Comparison of ENCODE assay signal across 26 cellular contexts in the genomic region with DNA sequence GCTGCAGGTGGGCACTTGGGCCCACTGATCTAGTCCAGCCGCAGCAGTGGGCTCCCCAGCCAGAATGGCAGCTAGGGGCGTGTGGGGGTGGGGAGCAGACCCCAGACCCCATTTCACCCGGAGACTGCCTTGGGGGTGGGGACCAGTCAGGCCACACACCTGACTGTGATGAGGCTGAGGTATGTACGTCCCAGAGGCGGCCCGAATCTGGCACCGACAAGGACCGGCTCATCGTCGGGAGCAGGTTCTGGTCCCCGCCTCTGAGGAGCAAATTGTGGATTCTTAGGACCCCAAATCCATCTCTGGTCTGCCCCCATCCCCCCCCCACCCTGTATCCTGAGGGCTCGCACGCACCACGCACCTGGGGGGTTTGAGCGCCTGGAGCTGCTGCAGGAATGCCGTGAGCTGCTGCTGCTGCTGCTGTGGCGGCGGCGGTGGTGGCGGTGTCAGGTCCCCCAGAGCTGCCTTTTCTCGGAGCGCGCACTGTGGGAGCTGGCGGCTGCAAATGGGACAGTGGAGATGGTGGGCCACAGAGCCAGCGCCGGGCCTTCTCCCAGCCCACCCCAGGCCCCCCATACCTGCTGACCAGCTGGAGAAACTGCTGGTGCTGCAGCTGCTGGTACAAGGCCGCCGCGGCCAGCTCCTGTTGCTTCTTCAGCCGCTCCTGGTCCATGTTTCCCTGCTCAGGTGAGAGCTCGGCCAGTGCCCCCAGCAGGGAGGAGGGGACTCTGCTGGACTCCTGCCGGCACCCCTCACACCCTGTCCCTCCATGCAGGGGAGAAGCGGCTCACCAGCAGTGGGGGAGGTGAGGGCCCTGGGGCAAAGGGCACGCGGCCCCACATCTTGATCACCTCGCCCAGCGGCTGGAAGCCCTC. TPM values are rescaled to one million over a fixed set of nuclear protein-coding genes. Genes with fewer than 3 reads are reported as not detected.
A peak's percentile ranks its signal among the peaks of the same experiment; 100 is the strongest.
DNase-seq lines count a peak whose midpoint lies in the region; ATAC-seq, FAIRE-seq and TF ChIP-seq lines count a peak whose summit lies in the region.
"Had no signal": no experiment of that assay in that cellular context is flagged by ENCODE, and none has a peak within 500 bp of the region (broad histone marks: within the 10 kb centered on the region; RNA-seq: fewer than 3 reads in every experiment).

No MANE protein-coding gene starts in this region.

- no peak overlapping the region for H4K91ac ChIP-seq in neuronal stem cell (ENCODE audit: low read depth, low read length, poor library complexity)

- no peak overlapping the region for H2BK12ac ChIP-seq in neuronal stem cell (ENCODE audit: low read length)

- peaks cover 27% of the 10 kb centered on the region for H3K36me3 Mint-ChIP-seq in activated CD4-positive, alpha-beta T cell treated with anti-CD3 and anti-CD28 coated beads, Interleukin-2, amount 10 ng/mL, durations not matched to agents 24 days and 14 days (ENCODE audit: low read depth)
- peaks cover 19% of the 10 kb centered on the region for H3K36me3 Mint-ChIP-seq in activated CD4-positive, alpha-beta T cell treated with anti-CD3 and anti-CD28 coated beads for 36 hours (ENCODE audit: low read depth)
- H3K36me3 Mint-ChIP-seq: IgD-negative memory B cell had no signal

- H3K4me2 ChIP-seq in neuronal stem cell (ENCODE audit: insufficient read depth, low read length, poor library complexity, severe bottlenecking) (no peak overlapping the region), OCI-LY7 (ENCODE audit: low read length) (no peak overlapping the region)
- H3K4me2 ChIP-seq: GM23338 had no signal

- POLR2A ChIA-PET in activated CD4-positive, alpha-beta T cell treated with anti-CD3 and anti-CD28 coated beads for 36 hours (lab: Charles Lee): interaction anchor here (0.6 to 1.3 kb wide), 3 partner anchors 8 to 255 kb away, joined by 3 read pairs; a partner anchor contains a TSS
- POLR2A ChIA-PET in OCI-LY7 (lab: Charles Lee): no interaction called here

- intact Hi-C loops in activated CD4-positive, alpha-beta T cell treated with anti-CD3 and anti-CD28 coated beads, Interleukin-2, amount 10 ng/mL, durations not matched to agents 24 days and 14 days (cut with micrococcal nuclease): no loop called here
- intact Hi-C loops in activated CD4-positive, alpha-beta T cell treated with anti-CD3 and anti-CD28 coated beads for 36 hours (cut with DNase I, micrococcal nuclease): no loop called here
- intact Hi-C loops in OCI-LY7 (cut with micrococcal nuclease; ENCODE audit: unreplicated experiment): no loop called here

- H4K20me1 ChIP-seq in OCI-LY7 (ENCODE audit: insufficient read depth, low read length): no peaks in the 10 kb centered on the region; the same call in 1 of the 2 replicates

- no peak overlapping the region for H3K27ac Mint-ChIP-seq in activated CD4-positive, alpha-beta T cell treated with anti-CD3 and anti-CD28 coated beads, Interleukin-2, amount 10 ng/mL, durations not matched to agents 24 days and 14 days
- H3K27ac Mint-ChIP-seq in activated CD4-positive, alpha-beta T cell treated with anti-CD3 and anti-CD28 coated beads for 36 hours: no peak overlapping the region
- H3K27ac Mint-ChIP-seq: CD8-positive, alpha-beta T cell; GM23338; IgD-negative memory B cell had no signal

- H3K9me3 ChIP-seq in neuronal stem cell (replicated peaks in 1 of 2; ENCODE audit: control insufficient read depth in 2 of 2, insufficient read depth in 1 of 2, low read depth in 1 of 2, low read length in 2 of 2) (peaks cover 0 to 1% of the 10 kb centered on the region in 2 donors), OCI-LY7 (ENCODE audit: low read length) (no peaks in the 10 kb centered on the region)
- H3K9me3 ChIP-seq: Peyer's patch, SJCRH30 had no signal

- FAIRE-seq in frontal cortex (lab: Jason Lieb, UNC): no peak

- H3K27me3 ChIP-seq in neuronal stem cell (ENCODE audit: control insufficient read depth in 3 of 3, insufficient read depth in 3 of 3, low read depth in 1 of 3, low read length in 3 of 3): no peaks in the 10 kb centered on the region
- H3K27me3 ChIP-seq: Peyer's patch, SJCRH30 had no signal

- H2BK120ac ChIP-seq in neuronal stem cell (ENCODE audit: low read depth, low read length): no peak overlapping the region

- H3K23ac ChIP-seq in neuronal stem cell (ENCODE audit: low read depth, low read length, poor library complexity): peak overlapping the region; percentile 12

- ATAC-seq in activated CD4-positive, alpha-beta T cell treated with anti-CD3 and anti-CD28 coated beads for 36 hours: no peak
- ATAC-seq in GM19397 (IDR thresholded peaks at IDR 0.05; ENCODE audit: unreplicated experiment) (no peak), GM18858 (IDR thresholded peaks at IDR 0.05; ENCODE audit: unreplicated experiment) (no peak)
- ATAC-seq: CD8-positive, alpha-beta T cell; GM23338; HCT116 had no signal

- H2BK5ac ChIP-seq in neuronal stem cell (ENCODE audit: low read length): no peak overlapping the region

- H3K4me3 ChIP-seq in neuronal stem cell (ENCODE audit: low read length in 2 of 2) (no peak overlapping the region), OCI-LY7 (ENCODE audit: low read depth, low read length, poor library complexity, severe bottlenecking) (no peak overlapping the region)
- H3K4me3 ChIP-seq: GM23338, Peyer's patch, SJCRH30 had no signal

- no peaks in the 10 kb centered on the region for H3K9me3 Mint-ChIP-seq in activated CD4-positive, alpha-beta T cell treated with anti-CD3 and anti-CD28 coated beads, Interleukin-2, amount 10 ng/mL, durations not matched to agents 24 days and 14 days
- no peaks in the 10 kb centered on the region for H3K9me3 Mint-ChIP-seq in activated CD4-positive, alpha-beta T cell treated with anti-CD3 and anti-CD28 coated beads for 36 hours (ENCODE audit: low read depth)
- H3K9me3 Mint-ChIP-seq: CD8-positive, alpha-beta T cell; GM23338; IgD-negative memory B cell had no signal

- H3K4me3 Mint-ChIP-seq in activated CD4-positive, alpha-beta T cell treated with anti-CD3 and anti-CD28 coated beads, Interleukin-2, amount 10 ng/mL, durations not matched to agents 24 days and 14 days: no peak overlapping the region
- H3K4me3 Mint-ChIP-seq in activated CD4-positive, alpha-beta T cell treated with anti-CD3 and anti-CD28 coated beads for 36 hours: no peak overlapping the region
- H3K4me3 Mint-ChIP-seq: CD8-positive, alpha-beta T cell; GM23338 had no signal

- no peak overlapping the region for H3K18ac ChIP-seq in neuronal stem cell (ENCODE audit: low read length)

- H3K4me1 ChIP-seq in neuronal stem cell (ENCODE audit: control insufficient read depth in 2 of 2, insufficient read depth in 1 of 2, low read depth in 1 of 2, low read length in 2 of 2): peaks cover 0 to 2% of the 10 kb centered on the region in 2 donors
- H3K4me1 ChIP-seq in OCI-LY7 (ENCODE audit: insufficient read depth, low read length, poor library complexity, severe bottlenecking): no peaks in the 10 kb centered on the region
- H3K4me1 ChIP-seq: SJCRH30 had no signal

- no peak overlapping the region for H3K14ac ChIP-seq in neuronal stem cell (ENCODE audit: low read length)

- H3K27me3 Mint-ChIP-seq in activated CD4-positive, alpha-beta T cell treated with anti-CD3 and anti-CD28 coated beads, Interleukin-2, amount 10 ng/mL, durations not matched to agents 24 days and 14 days: no peaks in the 10 kb centered on the region
- no peaks in the 10 kb centered on the region for H3K27me3 Mint-ChIP-seq in activated CD4-positive, alpha-beta T cell treated with anti-CD3 and anti-CD28 coated beads for 36 hours
- H3K27me3 Mint-ChIP-seq: IgD-negative memory B cell had no signal

- H3K9ac ChIP-seq in neuronal stem cell (ENCODE audit: low read depth, low read length, poor library complexity): no peak overlapping the region

- no peaks in the 10 kb centered on the region for H3K9me2 ChIP-seq in OCI-LY7 (ENCODE audit: insufficient read depth, low read length)

- H3K4me1 Mint-ChIP-seq in activated CD4-positive, alpha-beta T cell treated with anti-CD3 and anti-CD28 coated beads, Interleukin-2, amount 10 ng/mL, durations not matched to agents 24 days and 14 days: peaks cover 9% of the 10 kb centered on the region
- H3K4me1 Mint-ChIP-seq in activated CD4-positive, alpha-beta T cell treated with anti-CD3 and anti-CD28 coated beads for 36 hours: peaks cover 26% of the 10 kb centered on the region
- H3K4me1 Mint-ChIP-seq: IgD-negative memory B cell had no signal

- BruUV-seq in OCI-LY7 (replicated peaks; lab: Mats Ljungman, UMichigan): no TSS peak

- H3K36me3 ChIP-seq in neuronal stem cell (replicated peaks in 1 of 2; ENCODE audit: control insufficient read depth in 2 of 2, insufficient read depth in 2 of 2, low read length in 2 of 2) (peaks cover 70 to 100% of the 10 kb centered on the region in 2 donors), OCI-LY7 (ENCODE audit: insufficient read depth, low read length) (peaks cover 99% of the 10 kb centered on the region)

- CTCF ChIA-PET in activated CD4-positive, alpha-beta T cell treated with anti-CD3 and anti-CD28 coated beads for 36 hours (lab: Charles Lee): interaction anchor here (0.5 to 1.0 kb wide), 4 partner anchors 72 to 238 kb away, joined by 3 read pairs; a partner anchor contains a TSS
- CTCF ChIA-PET in OCI-LY7 (lab: Charles Lee; ENCODE audit: unreplicated experiment): no interaction called here

- H3K4ac ChIP-seq in neuronal stem cell (ENCODE audit: low read length): no peak overlapping the region

- no peak overlapping the region for H2AK5ac ChIP-seq in neuronal stem cell (ENCODE audit: low read depth, low read length)

- H2BK15ac ChIP-seq in neuronal stem cell (ENCODE audit: low read length): no peak overlapping the region

- peaks cover under 1% of the 10 kb centered on the region; the same call in 1 of the 2 replicates for H3K79me2 ChIP-seq in OCI-LY7 (ENCODE audit: insufficient read depth, low read depth, low read length)

- peaks cover 23% of the 10 kb centered on the region for H3K79me1 ChIP-seq in neuronal stem cell (ENCODE audit: low read depth, low read length)

- TF ChIP-seq CTCF in OCI-LY7 (conservative IDR thresholded peaks at IDR 0.05; ENCODE audit: low read length): no peak

- peak; percentile 59 for DNase-seq in activated CD4-positive, alpha-beta T cell treated with anti-CD3 and anti-CD28 coated beads, Interleukin-2, amount 10 ng/mL, durations not matched to agents 24 days and 14 days
- DNase-seq in activated CD4-positive, alpha-beta T cell treated with anti-CD3 and anti-CD28 coated beads for 36 hours: no peak
- DNase-seq in frontal cortex (ENCODE audit: low spot score in 2 of 2) (peak; percentile 16 to 27), neuronal stem cell (ENCODE audit: low spot score) (no peak), OCI-LY7 (ENCODE audit: low spot score) (no peak)
- DNase-seq: 8988T; AML-193; C1 segment of cervical spinal cord; CD8-positive, alpha-beta T cell; DND-41; Karpas-422; MV-4-11; NCI-H1105 treated with DMSO at 0.1 percent for 48 hours; NCI-H2081; NCI-H2171; NCI-H345; NCI-H524; NCI-H774; SJCRH30 had no signal

- H2AFZ ChIP-seq in neuronal stem cell (ENCODE audit: low read length): no peak overlapping the region
- H2AFZ ChIP-seq in OCI-LY7 (ENCODE audit: low read length): no peak overlapping the region
- H2AFZ ChIP-seq: GM23338 had no signal

- WGBS in neuronal stem cell (ENCODE audit: extremely low coverage in 2 of 2, insufficient read length in 2 of 2, insufficient replicate concordance in 1 of 2), 2 donors: no CpG with 5 or more reads among the region's 37 CpGs

- peak overlapping the region; percentile 17 for H4K8ac ChIP-seq in neuronal stem cell (ENCODE audit: low read depth, low read length)

- no peak overlapping the region for H3K27ac ChIP-seq in neuronal stem cell (replicated peaks; ENCODE audit: low read length)
- no peak overlapping the region for H3K27ac ChIP-seq in OCI-LY7 (ENCODE audit: low read depth, low read length, poor library complexity, severe bottlenecking)
- H3K27ac ChIP-seq: Peyer's patch, SJCRH30 had no signal

RNA-seq across cellular contexts. Expression of a gene that starts 10.2 kb away (rescaled TPM):
- total RNA-seq in activated CD4-positive, alpha-beta T cell treated with anti-CD3 and anti-CD28 coated beads, Interleukin-2, amount 10 ng/mL, durations not matched to agents 24 days and 14 days: 48.8 and 52.2 TPM in 2 replicates
- total RNA-seq in activated CD4-positive, alpha-beta T cell treated with anti-CD3 and anti-CD28 coated beads for 36 hours: 10 to 100 TPM; 40.3 to 40.9 TPM
- 15.1 TPM for total RNA-seq in frontal cortex
- polyA plus RNA-seq in neuronal stem cell (2013, experiment 1 of 2): 29.2 TPM
- polyA plus RNA-seq in neuronal stem cell (2013, experiment 2 of 2): 28.5 TPM
- 35.7 and 40.2 TPM in 2 replicates for total RNA-seq in OCI-LY7 (2014; rRNA removed; shearing (Covaris generic))
- 52.0 and 58.8 TPM in 2 replicates for total RNA-seq in OCI-LY7 (2022)

RNA-seq across cellular contexts. Expression of a gene that starts 10.4 kb away (rescaled TPM):
- 205 and 211 TPM in 2 replicates for total RNA-seq in activated CD4-positive, alpha-beta T cell treated with anti-CD3 and anti-CD28 coated beads, Interleukin-2, amount 10 ng/mL, durations not matched to agents 24 days and 14 days
- 100 to 1,000 TPM; 172 to 200 TPM for total RNA-seq in activated CD4-positive, alpha-beta T cell treated with anti-CD3 and anti-CD28 coated beads for 36 hours
- total RNA-seq in frontal cortex: 72.6 TPM
- 110 TPM for polyA plus RNA-seq in neuronal stem cell (2013, experiment 1 of 2)
- polyA plus RNA-seq in neuronal stem cell (2013, experiment 2 of 2): 110 TPM
- 59.4 and 80.4 TPM in 2 replicates for total RNA-seq in OCI-LY7 (2014; rRNA removed; shearing (Covaris generic))
- total RNA-seq in OCI-LY7 (2022): 174 and 180 TPM in 2 replicates

RNA-seq across cellular contexts. Expression of a gene that starts 22.0 kb away (rescaled TPM):
- total RNA-seq in activated CD4-positive, alpha-beta T cell treated with anti-CD3 and anti-CD28 coated beads, Interleukin-2, amount 10 ng/mL, durations not matched to agents 24 days and 14 days: 77.3 and 77.7 TPM in 2 replicates
- 10 to 100 TPM; 46.1 to 59.4 TPM for total RNA-seq in activated CD4-positive, alpha-beta T cell treated with anti-CD3 and anti-CD28 coated beads for 36 hours
- total RNA-seq in frontal cortex (52.6 TPM), OCI-LY7 (2022) (43.7 and 47.2 TPM in 2 replicates)
- polyA plus RNA-seq in neuronal stem cell (2013, experiment 1 of 2): 50.2 TPM
- 53.7 TPM for polyA plus RNA-seq in neuronal stem cell (2013, experiment 2 of 2)
- total RNA-seq in OCI-LY7 (2014; rRNA removed; shearing (Covaris generic)): 82.6 and 94.3 TPM in 2 replicates

RNA-seq across cellular contexts. Expression of a gene that starts 27.6 kb away (rescaled TPM):
- not detected in 2 replicates for total RNA-seq in activated CD4-positive, alpha-beta T cell treated with anti-CD3 and anti-CD28 coated beads, Interleukin-2, amount 10 ng/mL, durations not matched to agents 24 days and 14 days
- total RNA-seq in activated CD4-positive, alpha-beta T cell treated with anti-CD3 and anti-CD28 coated beads for 36 hours: not detected
- total RNA-seq in frontal cortex (163 TPM), OCI-LY7 (2022) (not detected in 2 replicates)
- polyA plus RNA-seq in neuronal stem cell (2013, experiment 1 of 2): 0.07 TPM
- polyA plus RNA-seq in neuronal stem cell (2013, experiment 2 of 2): 0.04 TPM
- total RNA-seq in OCI-LY7 (2014; rRNA removed; shearing (Covaris generic)): not detected in 2 replicates
- total RNA-seq: CD8-positive, alpha-beta T cell; M059J; Peyer's patch; SJCRH30 had no signal
- polyA plus RNA-seq: IgD-negative memory B cell had no signal

RNA-seq across cellular contexts. Expression of a gene that starts 36.4 kb away (rescaled TPM):
- 0.40 TPM in 1 of 2 replicates, not detected in the other for total RNA-seq in activated CD4-positive, alpha-beta T cell treated with anti-CD3 and anti-CD28 coated beads, Interleukin-2, amount 10 ng/mL, durations not matched to agents 24 days and 14 days
- total RNA-seq in activated CD4-positive, alpha-beta T cell treated with anti-CD3 and anti-CD28 coated beads for 36 hours: not detected
- not detected for total RNA-seq in frontal cortex
- polyA plus RNA-seq in neuronal stem cell (2013, experiment 1 of 2): 0.07 TPM
- 0.14 TPM for polyA plus RNA-seq in neuronal stem cell (2013, experiment 2 of 2)
- total RNA-seq in OCI-LY7 (2014; rRNA removed; shearing (Covaris generic)): 0.13 TPM in 1 of 2 replicates, not detected in the other
- total RNA-seq in OCI-LY7 (2022): not detected in 2 replicates
- total RNA-seq: CD8-positive, alpha-beta T cell; GM23338; M059J; Peyer's patch; SJCRH30 had no signal
- polyA plus RNA-seq: IgD-negative memory B cell had no signal

Comparison
In these comparisons a context has a peak if more than half of its experiments do, and no peak if none do; other contexts are left out.
1. DNase-seq: peak in activated CD4-positive, alpha-beta T cell treated with anti-CD3 and anti-CD28 coated beads, Interleukin-2, amount 10 ng/mL, durations not matched to agents 24 days and 14 days (single experiment) and frontal cortex (2 of 2); none in activated CD4-positive, alpha-beta T cell treated with anti-CD3 and anti-CD28 coated beads for 36 hours (single experiment), neuronal stem cell (single experiment) and OCI-LY7 (single experiment).